Comparison of ENCODE assay signal across 1 cellular context in genomic region chr3:128490650-128491070, GRCh38.
TF ChIP-seq lines count a peak whose summit lies in the region.

No MANE protein-coding gene starts in this region.

TF ChIP-seq in H1, 55 proteins besides CTCF, POLR2A, EP300 and RAD21:
- peak; percentile 15 for TF ChIP-seq RNF2 (IDR thresholded peaks at IDR 0.05; ENCODE audit: borderline replicate concordance, low read depth, low read length, missing control alignments, poor library complexity, severe bottlenecking)
- TF ChIP-seq HDAC2 (IDR thresholded peaks at IDR 0.05; ENCODE audit: borderline replicate concordance in 1 of 2, low read depth in 2 of 2, low read length in 2 of 2): no peak
TF ChIP-seq in H1: peak in this region for 1.
